ENCODE assay signal across 11 cellular contexts in the genomic region with DNA sequence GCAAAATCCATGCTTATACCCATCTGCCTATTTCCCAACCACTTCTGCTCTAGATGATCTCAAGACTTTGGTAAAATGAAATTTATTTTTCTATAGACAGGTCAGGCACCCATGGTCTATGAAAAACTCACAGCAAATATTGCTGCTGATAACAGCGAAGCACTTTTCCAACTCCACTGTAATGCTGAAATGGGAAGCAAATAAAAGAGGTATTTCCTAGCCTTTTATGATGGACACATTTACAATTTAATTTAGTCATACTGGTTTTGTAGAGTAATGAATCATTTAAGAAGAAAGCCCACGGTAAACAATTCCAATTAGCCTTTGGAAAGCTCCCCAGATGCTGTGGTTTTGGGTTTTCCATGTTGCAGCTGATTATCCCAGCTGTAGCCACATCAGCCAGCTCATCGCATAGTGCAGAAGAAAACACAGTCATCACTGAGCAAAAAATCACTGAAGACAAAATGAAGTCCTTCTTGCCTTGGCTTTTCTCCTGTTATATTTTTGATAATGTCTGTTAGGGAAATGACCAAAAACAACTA.
DNase-seq lines count a peak whose midpoint lies in the region; ATAC-seq and TF ChIP-seq lines count a peak whose summit lies in the region.
"Had no signal": no experiment of that assay in that cellular context is flagged by ENCODE, and none has a peak within 500 bp of the region (broad histone marks: within the 10 kb centered on the region; RNA-seq: fewer than 3 reads in every experiment).

No MANE protein-coding gene starts in this region.

- DNase-seq in left ventricle myocardium superior (no peak), right atrium auricular region (ENCODE audit: low spot score) (no peak), ascending aorta (ENCODE audit: low spot score in 2 of 2) (no peak), iris pigment epithelial cell (ENCODE audit: low read depth) (peak; percentile 92), Peyer's patch (no peak)
- no peak for DNase-seq in stimulated activated CD4-positive, alpha-beta T cell treated with anti-CD3 and anti-CD28 coated beads, Interleukin-2, amount 100 ng/mL, for 48 hours
- DNase-seq in activated CD4-positive, alpha-beta T cell treated with anti-CD3 and anti-CD28 coated beads, Interleukin-2, amount 10 ng/mL, durations not matched to agents 7 days and 5 days = no peak
- DNase-seq: CD8-positive, alpha-beta memory T cell; NCI-H2081 had no signal

- H3K36me3 ChIP-seq in right atrium auricular region = no peaks in the 10 kb centered on the region
- no peaks in the 10 kb centered on the region for H3K36me3 ChIP-seq in ascending aorta
- H3K36me3 ChIP-seq in Peyer's patch = no peaks in the 10 kb centered on the region

- CTCF ChIA-PET in activated CD4-positive, alpha-beta T cell treated with anti-CD3 and anti-CD28 coated beads, Interleukin-2, amount 10 ng/mL, durations not matched to agents 7 days and 5 days (lab: Charles Lee) = interaction anchor here (1.2 kb wide), 1 partner anchor 225 kb away, joined by 3 read pairs; no protein-coding TSS in a partner anchor

- H3K4me3 ChIP-seq in right atrium auricular region = no peak overlapping the region
- no peak overlapping the region for H3K4me3 ChIP-seq in ascending aorta
- no peak overlapping the region for H3K4me3 ChIP-seq in Peyer's patch

- no peak for TF ChIP-seq POLR2A in Peyer's patch (IDR thresholded peaks at IDR 0.05)

- H3K27ac ChIP-seq in right atrium auricular region (peak overlapping the region in 1 of 2 donors; percentile 56), ascending aorta (peak overlapping the region; percentile 66 to 86), Peyer's patch (no peak overlapping the region)

- H3K9me3 ChIP-seq in right atrium auricular region = no peaks in the 10 kb centered on the region
- no peaks in the 10 kb centered on the region for H3K9me3 ChIP-seq in ascending aorta
- H3K9me3 ChIP-seq in Peyer's patch = no peaks in the 10 kb centered on the region

- H3K4me1 Mint-ChIP-seq in activated CD4-positive, alpha-beta T cell treated with anti-CD3 and anti-CD28 coated beads, Interleukin-2, amount 10 ng/mL, durations not matched to agents 7 days and 5 days = peaks cover 29% of the 10 kb centered on the region

- no peak for TF ChIP-seq CTCF in right atrium auricular region (IDR thresholded peaks at IDR 0.05)
- TF ChIP-seq CTCF in ascending aorta (IDR thresholded peaks at IDR 0.05) = no peak
- no peak for TF ChIP-seq CTCF in Peyer's patch (IDR thresholded peaks at IDR 0.05)

- H3K27me3 ChIP-seq in right atrium auricular region (no peaks in the 10 kb centered on the region), ascending aorta (no peaks in the 10 kb centered on the region), Peyer's patch (no peaks in the 10 kb centered on the region)

- intact Hi-C loops in left ventricle myocardium superior (cut with micrococcal nuclease) (no loop called here), ascending aorta (cut with DNase I) (loop anchor here (5.0 to 10.0 kb wide), 3 partner anchors 163 to 450 kb away; a partner anchor contains a TSS)

- peaks cover under 1% of the 10 kb centered on the region for H3K27me3 Mint-ChIP-seq in activated CD4-positive, alpha-beta T cell treated with anti-CD3 and anti-CD28 coated beads, Interleukin-2, amount 10 ng/mL, durations not matched to agents 7 days and 5 days

- ATAC-seq in left ventricle myocardium superior = peak; percentile 46
- ATAC-seq in GM21529 (IDR thresholded peaks at IDR 0.05; ENCODE audit: unreplicated experiment) = no peak
- ATAC-seq: HCT116 had no signal

- no peak overlapping the region for H3K4me3 Mint-ChIP-seq in activated CD4-positive, alpha-beta T cell treated with anti-CD3 and anti-CD28 coated beads, Interleukin-2, amount 10 ng/mL, durations not matched to agents 7 days and 5 days

- no peak overlapping the region for H3K27ac Mint-ChIP-seq in activated CD4-positive, alpha-beta T cell treated with anti-CD3 and anti-CD28 coated beads, Interleukin-2, amount 10 ng/mL, durations not matched to agents 7 days and 5 days

- no peaks in the 10 kb centered on the region for H3K9me3 Mint-ChIP-seq in activated CD4-positive, alpha-beta T cell treated with anti-CD3 and anti-CD28 coated beads, Interleukin-2, amount 10 ng/mL, durations not matched to agents 7 days and 5 days
- H3K9me3 Mint-ChIP-seq: CD8-positive, alpha-beta memory T cell had no signal

- H3K36me3 Mint-ChIP-seq in activated CD4-positive, alpha-beta T cell treated with anti-CD3 and anti-CD28 coated beads, Interleukin-2, amount 10 ng/mL, durations not matched to agents 7 days and 5 days (ENCODE audit: low read depth) = no peaks in the 10 kb centered on the region
- H3K36me3 Mint-ChIP-seq: CD8-positive, alpha-beta memory T cell had no signal

- H3K4me1 ChIP-seq in right atrium auricular region (peaks cover 0 to 29% of the 10 kb centered on the region in 2 donors), ascending aorta (peaks cover 21 to 63% of the 10 kb centered on the region in 2 donors), Peyer's patch (peaks cover 0 to 17% (median 1%) of the 10 kb centered on the region in 4 donors)

- POLR2A ChIA-PET in activated CD4-positive, alpha-beta T cell treated with anti-CD3 and anti-CD28 coated beads, Interleukin-2, amount 10 ng/mL, durations not matched to agents 7 days and 5 days (lab: Charles Lee) = no interaction called here

Comparison
In these comparisons a context has a peak if more than half of its experiments do, and no peak if none do; other contexts are left out.
1. H3K27ac ChIP-seq: peak in ascending aorta (2 of 2); none in Peyer's patch (0 of 4).